In genomic region chr20:19108181-19108580, GRCh38 we compare ENCODE assay signal across 17 cellular contexts.
A peak's percentile ranks its signal among the peaks of the same experiment; 100 is the strongest.
DNase-seq lines count a peak whose midpoint lies in the region; ATAC-seq and TF ChIP-seq lines count a peak whose summit lies in the region.
"Had no signal": no experiment of that assay in that cellular context is flagged by ENCODE, and none has a peak within 500 bp of the region (broad histone marks: within the 10 kb centered on the region; RNA-seq: fewer than 3 reads in every experiment).

No MANE protein-coding gene starts in this region.

- ATAC-seq in left lobe of liver (no peak), GM21390 (IDR thresholded peaks at IDR 0.05; ENCODE audit: unreplicated experiment) (no peak)
- no peak for ATAC-seq in activated CD8-positive, alpha-beta memory T cell treated with anti-CD3 and anti-CD28 coated beads, Interleukin-2, amount 10 ng/mL, durations not matched to agents 7 days and 5 days
- ATAC-seq: A549; CD8-positive, alpha-beta T cell had no signal

- no peaks in the 10 kb centered on the region for H3K9me3 Mint-ChIP-seq in activated CD8-positive, alpha-beta memory T cell treated with anti-CD3 and anti-CD28 coated beads, Interleukin-2, amount 10 ng/mL, durations not matched to agents 7 days and 5 days (ENCODE audit: low read depth)
- H3K9me3 Mint-ChIP-seq: CD4-positive, alpha-beta T cell; CD8-positive, alpha-beta T cell had no signal

- H3K27ac ChIP-seq in HEK293 (ENCODE audit: extremely low read depth, low read depth, low read length) (no peak overlapping the region), esophagus muscularis mucosa (replicated peaks in 1 of 4) (no peak overlapping the region)
- H3K27ac ChIP-seq: 22Rv1; A549; BLaER1 treated with 17β-estradiol and CSF1 and Interleukin-3, amounts not matched to agents 10 nM and 100 nM; C4-2B had no signal

- 0 out of 2 replicates have a peak, but pooled peaks cover 3% of the 10 kb centered on the region for H3K4me1 ChIP-seq in HEK293 (ENCODE audit: control insufficient read depth, insufficient read depth, low read length)
- H3K4me1 ChIP-seq in esophagus muscularis mucosa, result no peaks in the 10 kb centered on the region
- H3K4me1 ChIP-seq: A549; BLaER1 treated with 17β-estradiol and CSF1 and Interleukin-3, amounts not matched to agents 10 nM and 100 nM; Caco-2 had no signal

- H3K36me3 Mint-ChIP-seq in activated CD8-positive, alpha-beta memory T cell treated with anti-CD3 and anti-CD28 coated beads, Interleukin-2, amount 10 ng/mL, durations not matched to agents 7 days and 5 days, result no peaks in the 10 kb centered on the region
- H3K36me3 Mint-ChIP-seq: CD8-positive, alpha-beta T cell had no signal

- H3K9me3 ChIP-seq in HEK293 (ENCODE audit: control insufficient read depth, insufficient read depth, low read depth, low read length), result no peaks in the 10 kb centered on the region
- no peaks in the 10 kb centered on the region for H3K9me3 ChIP-seq in esophagus muscularis mucosa
- H3K9me3 ChIP-seq: A549; BLaER1 treated with 17β-estradiol and CSF1 and Interleukin-3, amounts not matched to agents 10 nM and 100 nM; Caco-2 had no signal

- TF ChIP-seq EP300 in esophagus muscularis mucosa (IDR thresholded peaks at IDR 0.05), result no peak

- DNase-seq in esophagus muscularis mucosa (ENCODE audit: extremely low spot score) (peak; percentile 90), left lobe of liver (ENCODE audit: low spot score) (peak; percentile 6)
- DNase-seq in activated CD8-positive, alpha-beta memory T cell treated with anti-CD3 and anti-CD28 coated beads, Interleukin-2, amount 10 ng/mL, durations not matched to agents 7 days and 5 days, result no peak
- DNase-seq: AML-193; Caco-2; Calu3; CD4-positive, alpha-beta T cell; CD8-positive, alpha-beta T cell; DMS79 treated with DMSO at 0.1 percent for 48 hours; GF-D8 had no signal

- H3K27ac Mint-ChIP-seq in activated CD8-positive, alpha-beta memory T cell treated with anti-CD3 and anti-CD28 coated beads, Interleukin-2, amount 10 ng/mL, durations not matched to agents 7 days and 5 days, result no peak overlapping the region
- H3K27ac Mint-ChIP-seq: B cell; CD4-positive, alpha-beta T cell; CD8-positive, alpha-beta T cell had no signal

- no peak overlapping the region for H3K4me3 ChIP-seq in HEK293 (ENCODE audit: low read depth, low read length)
- H3K4me3 ChIP-seq in esophagus muscularis mucosa, result no peak overlapping the region
- H3K4me3 ChIP-seq: A549; BLaER1 treated with 17β-estradiol and CSF1 and Interleukin-3, amounts not matched to agents 10 nM and 100 nM had no signal

- no peak for TF ChIP-seq POLR2A in esophagus muscularis mucosa (IDR thresholded peaks at IDR 0.05; ENCODE audit: low read depth)

- no peak overlapping the region for H3K4me3 Mint-ChIP-seq in activated CD8-positive, alpha-beta memory T cell treated with anti-CD3 and anti-CD28 coated beads, Interleukin-2, amount 10 ng/mL, durations not matched to agents 7 days and 5 days
- H3K4me3 Mint-ChIP-seq: B cell; CD4-positive, alpha-beta T cell; CD8-positive, alpha-beta T cell had no signal

- H3K4me1 Mint-ChIP-seq in activated CD8-positive, alpha-beta memory T cell treated with anti-CD3 and anti-CD28 coated beads, Interleukin-2, amount 10 ng/mL, durations not matched to agents 7 days and 5 days, result no peaks in the 10 kb centered on the region
- H3K4me1 Mint-ChIP-seq: B cell had no signal

- TF ChIP-seq CTCF in HEK293 (tag by site-specific recombination; IDR thresholded peaks at IDR 0.05), result no peak
- TF ChIP-seq CTCF in esophagus muscularis mucosa (IDR thresholded peaks at IDR 0.05), result no peak

- CTCF ChIA-PET in HEK293 (lab: Yijun Ruan, JAX), result no interaction called here
- CTCF ChIA-PET in activated CD8-positive, alpha-beta memory T cell treated with anti-CD3 and anti-CD28 coated beads, Interleukin-2, amount 10 ng/mL, durations not matched to agents 7 days and 5 days (lab: Charles Lee), result no interaction called here

- WGBS in esophagus muscularis mucosa, result 80% methylated on average over 7 of the region's 7 CpGs

- intact Hi-C loops in esophagus muscularis mucosa (cut with DNase I), result no loop called here

- POLR2A ChIA-PET in HEK293 (lab: Yijun Ruan, JAX), result no interaction called here

- no peaks in the 10 kb centered on the region for H3K27me3 ChIP-seq in esophagus muscularis mucosa
- H3K27me3 ChIP-seq: BLaER1 treated with 17β-estradiol and CSF1 and Interleukin-3, amounts not matched to agents 10 nM and 100 nM had no signal

- H3K27me3 Mint-ChIP-seq in activated CD8-positive, alpha-beta memory T cell treated with anti-CD3 and anti-CD28 coated beads, Interleukin-2, amount 10 ng/mL, durations not matched to agents 7 days and 5 days, result no peaks in the 10 kb centered on the region
- H3K27me3 Mint-ChIP-seq: B cell; CD4-positive, alpha-beta T cell had no signal

- H3K36me3 ChIP-seq in HEK293 (ENCODE audit: control insufficient read depth in 2 of 2, insufficient read depth in 1 of 2, low read length in 2 of 2) (no peaks in the 10 kb centered on the region), esophagus muscularis mucosa (no peaks in the 10 kb centered on the region)
- H3K36me3 ChIP-seq: BLaER1 treated with 17β-estradiol and CSF1 and Interleukin-3, amounts not matched to agents 10 nM and 100 nM had no signal

TF ChIP-seq in HEK293, 187 proteins besides CTCF, POLR2A, EP300 and RAD21:
- peak; percentile 49 for TF ChIP-seq SETDB1 (IDR thresholded peaks at IDR 0.05; ENCODE audit: insufficient read length, low read length)
- TF ChIP-seq ZNF747 (tag by site-specific recombination; IDR thresholded peaks at IDR 0.05), result no peak
- no peak for TF ChIP-seq KLF10 (tag by site-specific recombination; IDR thresholded peaks at IDR 0.05)
